ENCODE assay signal across 23 cellular contexts in the genomic region with DNA sequence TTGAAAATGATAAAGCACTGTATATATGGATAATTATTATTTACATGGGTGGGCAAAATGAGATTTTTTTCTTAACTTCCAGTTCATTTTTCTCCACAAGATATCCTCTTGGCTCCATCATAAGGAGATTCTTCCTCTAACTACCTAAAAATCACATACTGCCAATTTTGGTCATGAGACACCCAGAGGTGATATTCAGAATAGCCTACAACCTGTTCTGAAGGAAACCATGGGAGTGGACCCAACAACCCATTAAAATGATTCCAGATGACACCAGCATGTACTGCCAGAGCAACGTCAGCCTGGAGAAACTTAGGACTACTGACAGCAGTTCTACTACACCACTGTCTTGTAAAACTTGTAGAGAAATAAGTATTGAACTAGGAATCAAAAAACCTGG.
"Had no signal": no experiment of that assay in that cellular context is flagged by ENCODE, and none has a peak within 500 bp of the region (broad histone marks: within the 10 kb centered on the region; RNA-seq: fewer than 3 reads in every experiment).

No MANE protein-coding gene starts in this region.

- H3K27ac ChIP-seq: esophagus squamous epithelium, gastrocnemius medialis, neutrophil, right lobe of liver, tibial nerve had no signal

- H3K4me3 ChIP-seq: esophagus squamous epithelium, gastrocnemius medialis, right lobe of liver, tibial nerve had no signal

- H3K9me3 ChIP-seq: esophagus squamous epithelium, gastrocnemius medialis, neutrophil, right lobe of liver had no signal

- H3K36me3 ChIP-seq: esophagus squamous epithelium, gastrocnemius medialis, neutrophil, right lobe of liver, tibial nerve had no signal

- H3K27me3 ChIP-seq: gastrocnemius medialis, right lobe of liver, tibial nerve had no signal

- ATAC-seq: gastrocnemius medialis, left ventricle myocardium superior, right lobe of liver, WTC11 had no signal

- H3K4me1 ChIP-seq: esophagus squamous epithelium, gastrocnemius medialis, right lobe of liver, tibial nerve had no signal

- DNase-seq: activated CD4-positive, alpha-beta memory T cell treated with anti-CD3 and anti-CD28 coated beads, Interleukin-2, amount 10 ng/mL, durations not matched to agents 7 days and 5 days; activated CD4-positive, alpha-beta T cell treated with anti-CD3 and anti-CD28 coated beads for 1 hour; activated CD4-positive, alpha-beta T cell treated with anti-CD3 and anti-CD28 coated beads, Interleukin-2, amount 10 ng/mL, durations not matched to agents 7 days and 5 days; activated CD8-positive, alpha-beta memory T cell treated with anti-CD3 and anti-CD28 coated beads, Interleukin-2, amount 50 U/mL, for 48 hours; activated gamma-delta T cell; activated naive CD4-positive, alpha-beta T cell treated with anti-CD3 and anti-CD28 coated beads, Interleukin-2, amount 10 ng/mL, durations not matched to agents 7 days and 5 days; activated naive CD8-positive, alpha-beta T cell treated with anti-CD3 and anti-CD28 coated beads, Interleukin-2, amount 10 ng/mL, durations not matched to agents 7 days and 5 days; activated T-cell treated with anti-CD3 and anti-CD28 coated beads, Interleukin-2, amount 50 U/mL, for 24 hours; amniotic stem cell; caudate nucleus; esophagus squamous epithelium; gastrocnemius medialis; glutamatergic neuron; left ventricle myocardium superior; naive B cell; nephron progenitor cell; right lobe of liver; stimulated activated CD4-positive, alpha-beta T cell treated with anti-CD3 and anti-CD28 coated beads, Interleukin-2, amount 100 ng/mL, for 48 hours; stimulated activated naive CD4-positive, alpha-beta T cell treated with Interleukin-2 at 50 U/mL for 16 hours; T-helper 2 cell had no signal
